ENCODE assay signal across 14 cellular contexts in the genomic region with DNA sequence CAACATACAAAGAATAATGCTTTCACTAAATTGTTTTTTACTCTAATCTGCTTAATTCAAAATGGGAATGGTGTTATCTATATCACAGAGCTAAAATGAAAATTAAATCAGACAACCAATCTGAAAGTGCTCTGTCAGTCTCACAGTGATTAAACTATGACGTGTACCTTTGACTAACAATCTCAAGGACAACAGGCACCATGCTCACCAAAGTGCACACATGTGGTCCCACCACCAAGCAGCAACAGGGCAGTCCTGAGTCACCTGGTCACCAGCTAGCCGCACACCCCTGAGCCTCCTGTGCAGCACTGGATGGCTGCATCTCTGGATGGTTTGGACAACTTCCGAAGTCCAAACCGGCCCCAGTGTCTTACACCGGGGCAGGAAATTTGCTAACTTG. TPM values are rescaled to one million over a fixed set of nuclear protein-coding genes. Genes with fewer than 3 reads are reported as not detected.
A peak's percentile ranks its signal among the peaks of the same experiment; 100 is the strongest.
DNase-seq lines count a peak whose midpoint lies in the region; ATAC-seq, FAIRE-seq and TF ChIP-seq lines count a peak whose summit lies in the region.
"Had no signal": no experiment of that assay in that cellular context is flagged by ENCODE, and none has a peak within 500 bp of the region (broad histone marks: within the 10 kb centered on the region; RNA-seq: fewer than 3 reads in every experiment).

No MANE protein-coding gene starts in this region.

- no peak overlapping the region for H3K4me2 ChIP-seq in HepG2 (ENCODE audit: low read depth, low read length)

- peak; percentile 85 for FAIRE-seq in HepG2 (lab: Jason Lieb, UNC)

- H3K4me3 ChIP-seq in heart right ventricle: no peak overlapping the region
- no peak overlapping the region for H3K4me3 ChIP-seq in right atrium auricular region
- H3K4me3 ChIP-seq in HepG2 (replicated peaks in 1 of 3; ENCODE audit: insufficient read depth in 1 of 3, low read depth in 2 of 3, low read length in 3 of 3): no peak overlapping the region
- no peak overlapping the region for H3K4me3 ChIP-seq in upper lobe of right lung
- no peak overlapping the region for H3K4me3 ChIP-seq in gastrocnemius medialis
- H3K4me3 ChIP-seq: upper lobe of left lung had no signal

- no peak for TF ChIP-seq CTCF in heart right ventricle (IDR thresholded peaks at IDR 0.05)
- no peak for TF ChIP-seq CTCF in right atrium auricular region (IDR thresholded peaks at IDR 0.05)
- no peak for TF ChIP-seq CTCF in HepG2 (CRISPR knock-in tag; IDR thresholded peaks at IDR 0.05)
- no peak for TF ChIP-seq CTCF in upper lobe of right lung (IDR thresholded peaks at IDR 0.05)
- no peak for TF ChIP-seq CTCF in gastrocnemius medialis (IDR thresholded peaks at IDR 0.05 in 4 of 5, conservative IDR thresholded peaks at IDR 0.05 in 1 of 5)

- H3K36me3 ChIP-seq in heart right ventricle (peaks cover 0 to 84% (median 0%) of the 10 kb centered on the region in 9 donors), right atrium auricular region (peaks cover 21% of the 10 kb centered on the region), HepG2 (replicated peaks in 1 of 2; ENCODE audit: control insufficient read depth in 1 of 2, insufficient read depth in 2 of 2, low read length in 2 of 2) (peaks cover 12 to 27% of the 10 kb centered on the region in 2 experiments), upper lobe of right lung (peaks cover 49% of the 10 kb centered on the region), gastrocnemius medialis (peaks cover 0 to 6% of the 10 kb centered on the region in 2 donors)

- peaks cover 5% of the 10 kb centered on the region for H3K4me1 Mint-ChIP-seq in activated naive CD8-positive, alpha-beta T cell treated with anti-CD3 and anti-CD28 coated beads, Interleukin-2, amount 10 ng/mL, durations not matched to agents 7 days and 5 days

- H3K79me2 ChIP-seq in HepG2 (ENCODE audit: insufficient read depth, low read length): peaks cover 48% of the 10 kb centered on the region

- H3K27ac Mint-ChIP-seq in activated naive CD8-positive, alpha-beta T cell treated with anti-CD3 and anti-CD28 coated beads, Interleukin-2, amount 10 ng/mL, durations not matched to agents 7 days and 5 days: no peak overlapping the region

- POLR2A ChIA-PET in activated naive CD8-positive, alpha-beta T cell treated with anti-CD3 and anti-CD28 coated beads, Interleukin-2, amount 10 ng/mL, durations not matched to agents 7 days and 5 days (lab: Charles Lee): no interaction called here
- POLR2A ChIA-PET in HepG2 (lab: Yijun Ruan, JAX): interaction anchor here (0.6 kb wide), 1 partner anchor 15 kb away, joined by 3 read pairs; no protein-coding TSS in a partner anchor

- no peak overlapping the region for H2AFZ ChIP-seq in HepG2 (ENCODE audit: low read length)

- 67 to 73% methylated on average over 5 of the region's 5 CpGs for WGBS in heart right ventricle, 2 donors
- 22% methylated on average over 5 of the region's 5 CpGs for WGBS in HepG2 (ENCODE audit: low lambda C conversion rate)

- no peak for DNase-seq in heart right ventricle
- no peak for DNase-seq in right atrium auricular region (ENCODE audit: low spot score)
- peak; percentile 10 for DNase-seq in activated naive CD8-positive, alpha-beta T cell treated with anti-CD3 and anti-CD28 coated beads, Interleukin-2, amount 10 ng/mL, durations not matched to agents 7 days and 5 days
- DNase-seq in HepG2 (ENCODE audit: low spot score): peak; percentile 79
- DNase-seq in upper lobe of right lung: no peak
- DNase-seq in gastrocnemius medialis: no peak
- DNase-seq in NCI-H446 (lab: John Stamatoyannopoulos, UW): no peak
- no peak for DNase-seq in HuH-7 (ENCODE audit: low spot score)
- DNase-seq: effector CD4-positive, alpha-beta T cell; NCI-H1105; stimulated activated CD4-positive, alpha-beta T cell treated with anti-CD3 and anti-CD28 coated beads, Interleukin-4, amount 100 ng/mL, for 24 hours; upper lobe of left lung had no signal

- TF ChIP-seq EP300 in HepG2 (IDR thresholded peaks at IDR 0.05; ENCODE audit: low read depth in 2 of 2, low read length in 2 of 2) (no peak), HepG2 (CRISPR knock-in tag; IDR thresholded peaks at IDR 0.05; ENCODE audit: borderline replicate concordance) (no peak)

- no TSS peak for BruUV-seq in HepG2 (replicated peaks; lab: Mats Ljungman, UMichigan)

- no peaks in the 10 kb centered on the region for H3K9me3 Mint-ChIP-seq in activated naive CD8-positive, alpha-beta T cell treated with anti-CD3 and anti-CD28 coated beads, Interleukin-2, amount 10 ng/mL, durations not matched to agents 7 days and 5 days
- H3K9me3 Mint-ChIP-seq: T-helper 2 cell treated with Interferon-gamma antibody and Interleukin-4, amounts not matched to agents 5 μg/mL and 100 μg/mL, for 36 hours had no signal

- H3K4me3 Mint-ChIP-seq in activated naive CD8-positive, alpha-beta T cell treated with anti-CD3 and anti-CD28 coated beads, Interleukin-2, amount 10 ng/mL, durations not matched to agents 7 days and 5 days: no peak overlapping the region
- H3K4me3 Mint-ChIP-seq: T-helper 2 cell treated with Interferon-gamma antibody and Interleukin-4, amounts not matched to agents 5 μg/mL and 100 μg/mL, for 36 hours had no signal

- H4K20me1 ChIP-seq in HepG2 (ENCODE audit: insufficient read depth, low read length): peaks cover 35% of the 10 kb centered on the region

- H3K27ac ChIP-seq in heart right ventricle: peak overlapping the region in 1 of 10 donors; percentile 35
- no peak overlapping the region for H3K27ac ChIP-seq in right atrium auricular region
- peak overlapping the region; percentile 45 for H3K27ac ChIP-seq in HepG2 (ENCODE audit: extremely low read length, insufficient read depth, low read length)
- no peak overlapping the region for H3K27ac ChIP-seq in upper lobe of right lung
- no peak overlapping the region for H3K27ac ChIP-seq in gastrocnemius medialis
- H3K27ac ChIP-seq: HL-60, upper lobe of left lung had no signal

- H3K9ac ChIP-seq in HepG2 (ENCODE audit: insufficient read depth, low read depth, low read length): no peak overlapping the region

- H3K9me3 ChIP-seq in heart right ventricle: no peaks in the 10 kb centered on the region
- no peaks in the 10 kb centered on the region for H3K9me3 ChIP-seq in right atrium auricular region
- no peaks in the 10 kb centered on the region for H3K9me3 ChIP-seq in HepG2 (ENCODE audit: low read length)
- no peaks in the 10 kb centered on the region for H3K9me3 ChIP-seq in upper lobe of right lung
- no peaks in the 10 kb centered on the region for H3K9me3 ChIP-seq in gastrocnemius medialis
- H3K9me3 ChIP-seq: upper lobe of left lung had no signal

- no peaks in the 10 kb centered on the region for H3K27me3 Mint-ChIP-seq in activated naive CD8-positive, alpha-beta T cell treated with anti-CD3 and anti-CD28 coated beads, Interleukin-2, amount 10 ng/mL, durations not matched to agents 7 days and 5 days

- peaks cover 11% of the 10 kb centered on the region for H3K36me3 Mint-ChIP-seq in activated naive CD8-positive, alpha-beta T cell treated with anti-CD3 and anti-CD28 coated beads, Interleukin-2, amount 10 ng/mL, durations not matched to agents 7 days and 5 days

- intact Hi-C loops in heart right ventricle (cut with DNase I) (loop anchor here in 2 of 10 donors (10.0 kb wide), 1 partner anchor 52 kb away; no protein-coding TSS in a partner anchor), HepG2 (cut with micrococcal nuclease; ENCODE audit: unreplicated experiment) (no loop called here), upper lobe of right lung (cut with DNase I) (no loop called here), gastrocnemius medialis (cut with DNase I; ENCODE audit: low total_unique reads) (no loop called here)

- CTCF ChIA-PET in HepG2 (lab: Yijun Ruan, JAX; ENCODE audit: low intra/inter-chr PET ratio, low total read pairs): no interaction called here

- H3K4me1 ChIP-seq in heart right ventricle: peaks cover 11 to 45% (median 28%) of the 10 kb centered on the region in 9 donors
- H3K4me1 ChIP-seq in right atrium auricular region: peaks cover 0 to 34% of the 10 kb centered on the region in 2 donors
- H3K4me1 ChIP-seq in HepG2 (ENCODE audit: insufficient read depth, low read length): peaks cover 44% of the 10 kb centered on the region
- H3K4me1 ChIP-seq in upper lobe of right lung: peaks cover 9% of the 10 kb centered on the region
- H3K4me1 ChIP-seq in gastrocnemius medialis: peaks cover 9 to 12% of the 10 kb centered on the region in 2 donors

- TF ChIP-seq RAD21 in HepG2 (CRISPR knock-in tag; IDR thresholded peaks at IDR 0.05): no peak

- peak in 5 of 8 donors; percentile 23 to 53 (median 45) for ATAC-seq in heart right ventricle
- ATAC-seq in activated naive CD8-positive, alpha-beta T cell treated with anti-CD3 and anti-CD28 coated beads, Interleukin-2, amount 10 ng/mL, durations not matched to agents 7 days and 5 days (ENCODE audit: low read depth): no peak
- ATAC-seq in HepG2: peak; percentile 91
- ATAC-seq in upper lobe of right lung: peak; percentile 28
- ATAC-seq in gastrocnemius medialis: no peak

- no peak for TF ChIP-seq POLR2A in HepG2 (IDR thresholded peaks at IDR 0.05; ENCODE audit: insufficient read depth in 1 of 2, low read depth in 2 of 2, low read length in 2 of 2)
- no peak for TF ChIP-seq POLR2A in gastrocnemius medialis (IDR thresholded peaks at IDR 0.05)

- no peaks in the 10 kb centered on the region for H3K27me3 ChIP-seq in heart right ventricle
- no peaks in the 10 kb centered on the region for H3K27me3 ChIP-seq in right atrium auricular region
- no peaks in the 10 kb centered on the region for H3K27me3 ChIP-seq in HepG2 (ENCODE audit: control insufficient read depth in 1 of 2, insufficient read depth in 2 of 2, low read length in 2 of 2)
- no peaks in the 10 kb centered on the region for H3K27me3 ChIP-seq in upper lobe of right lung
- no peaks in the 10 kb centered on the region for H3K27me3 ChIP-seq in gastrocnemius medialis
- H3K27me3 ChIP-seq: upper lobe of left lung had no signal

- in situ Hi-C loops in HepG2 (cut with HindIII; ENCODE audit: extremely low pct_ligation_motif_present, low pct_unique_long_range_greater_than_20kb): no loop called here
- in situ Hi-C loops in gastrocnemius medialis (cut with MboI; ENCODE audit: low sequenced_read_pairs in 4 of 4): no loop called here

RNA-seq across cellular contexts. Expression of gene NADK, which starts 54.5 kb away (rescaled TPM):
- total RNA-seq in heart right ventricle: 10 to 100 TPM; 15.2 to 40.2 (median 21.9) TPM
- polyA plus RNA-seq in heart right ventricle: 10 to 100 TPM; 26.2 to 37.5 TPM
- 10 to 100 TPM; 26.5 to 51.5 TPM for total RNA-seq in right atrium auricular region
- 10 to 100 TPM; 69.7 to 74.3 TPM for total RNA-seq in activated naive CD8-positive, alpha-beta T cell treated with anti-CD3 and anti-CD28 coated beads, Interleukin-2, amount 10 ng/mL, durations not matched to agents 7 days and 5 days
- total RNA-seq in HepG2 (2016; rRNA removed; fragmentation: Illumina TruSeq; extraction: Trizol): 47.6 and 60.1 TPM in 2 replicates
- total RNA-seq in HepG2 (2016; cell fraction: cytosol; rRNA removed; fragmentation: Illumina TruSeq; extraction: Trizol; ENCODE audit: low read depth): 29.8 and 30.8 TPM in 2 replicates
- 38.7 and 62.4 TPM in 2 replicates for total RNA-seq in HepG2 (2016; cell fraction: insoluble cytoplasmic fraction; rRNA removed; fragmentation: Illumina TruSeq; extraction: Trizol)
- total RNA-seq in HepG2 (2016; cell fraction: membrane; rRNA removed; fragmentation: Illumina TruSeq; extraction: Trizol): 61.8 and 69.8 TPM in 2 replicates
- total RNA-seq in HepG2 (2016; cell fraction: nucleus; rRNA removed; fragmentation: Illumina TruSeq; extraction: Trizol): 56.0 and 58.2 TPM in 2 replicates
- 56.6 and 74.9 TPM in 2 replicates for polyA plus RNA-seq in HepG2 (2011; rRNA removed)
- 44.7 and 49.3 TPM in 2 replicates for polyA plus RNA-seq in HepG2 (2011; cell fraction: cytosol; rRNA removed)
- polyA plus RNA-seq in HepG2 (2011; cell fraction: nucleus; rRNA removed): 195 and 220 TPM in 2 replicates
- 34.7 and 51.8 TPM in 2 replicates for polyA plus RNA-seq in HepG2 (2012)
- polyA plus RNA-seq in HepG2 (2016; cell fraction: cytosol; fragmentation: Illumina TruSeq; extraction: Trizol; ENCODE audit: low read depth): 30.4 and 32.6 TPM in 2 replicates
- polyA plus RNA-seq in HepG2 (2016; cell fraction: insoluble cytoplasmic fraction; fragmentation: Illumina TruSeq; extraction: Trizol; ENCODE audit: low read depth): 44.6 and 56.1 TPM in 2 replicates
- 62.4 and 63.0 TPM in 2 replicates for polyA plus RNA-seq in HepG2 (2016; cell fraction: membrane; fragmentation: Illumina TruSeq; extraction: Trizol; ENCODE audit: low read depth)
- polyA plus RNA-seq in HepG2 (2016; cell fraction: nucleus; fragmentation: Illumina TruSeq; extraction: Trizol; ENCODE audit: insufficient read depth, low read depth): 149 and 161 TPM in 2 replicates
- 59.5 and 61.8 TPM in 2 replicates for polyA minus RNA-seq in HepG2 (2011; rRNA and poly(A)+ RNA removed; ENCODE audit: low replicate concordance)
- polyA minus RNA-seq in HepG2 (2011; cell fraction: cytosol; rRNA and poly(A)+ RNA removed): 27.9 and 28.0 TPM in 2 replicates
- polyA minus RNA-seq in HepG2 (2011; cell fraction: nucleus; rRNA and poly(A)+ RNA removed): 37.6 and 42.4 TPM in 2 replicates
- total RNA-seq in upper lobe of right lung: 99.2 TPM
- 10 to 100 TPM; 20.1 to 33.1 (median 32.5) TPM for total RNA-seq in gastrocnemius medialis

RNA-seq across cellular contexts. Expression of gene GNB1, which starts 58.1 kb away (rescaled TPM):
- total RNA-seq in heart right ventricle: 100 to 1,000 TPM; 139 to 228 (median 174) TPM
- polyA plus RNA-seq in heart right ventricle: 100 to 1,000 TPM in 1 of 2 donors, 10 to 100 TPM in 1; 64.9 to 109 TPM
- 10 to 100 TPM; 69.9 to 91.6 TPM for total RNA-seq in right atrium auricular region
- 100 to 1,000 TPM; 353 to 372 TPM for total RNA-seq in activated naive CD8-positive, alpha-beta T cell treated with anti-CD3 and anti-CD28 coated beads, Interleukin-2, amount 10 ng/mL, durations not matched to agents 7 days and 5 days
- total RNA-seq in HepG2 (2016; rRNA removed; fragmentation: Illumina TruSeq; extraction: Trizol): 66.2 and 76.7 TPM in 2 replicates
- total RNA-seq in HepG2 (2016; cell fraction: cytosol; rRNA removed; fragmentation: Illumina TruSeq; extraction: Trizol; ENCODE audit: low read depth): 98.5 and 108 TPM in 2 replicates
- 68.2 and 68.8 TPM in 2 replicates for total RNA-seq in HepG2 (2016; cell fraction: insoluble cytoplasmic fraction; rRNA removed; fragmentation: Illumina TruSeq; extraction: Trizol)
- total RNA-seq in HepG2 (2016; cell fraction: membrane; rRNA removed; fragmentation: Illumina TruSeq; extraction: Trizol): 163 and 168 TPM in 2 replicates
- total RNA-seq in HepG2 (2016; cell fraction: nucleus; rRNA removed; fragmentation: Illumina TruSeq; extraction: Trizol): 45.2 and 49.3 TPM in 2 replicates
- polyA plus RNA-seq in HepG2 (2011; rRNA removed): 327 and 345 TPM in 2 replicates
- 278 and 286 TPM in 2 replicates for polyA plus RNA-seq in HepG2 (2011; cell fraction: cytosol; rRNA removed)
- 169 and 179 TPM in 2 replicates for polyA plus RNA-seq in HepG2 (2011; cell fraction: nucleus; rRNA removed)
- 196 and 197 TPM in 2 replicates for polyA plus RNA-seq in HepG2 (2012)
- polyA plus RNA-seq in HepG2 (2016; cell fraction: cytosol; fragmentation: Illumina TruSeq; extraction: Trizol; ENCODE audit: low read depth): 302 and 370 TPM in 2 replicates
- 201 and 257 TPM in 2 replicates for polyA plus RNA-seq in HepG2 (2016; cell fraction: insoluble cytoplasmic fraction; fragmentation: Illumina TruSeq; extraction: Trizol; ENCODE audit: low read depth)
- 387 and 445 TPM in 2 replicates for polyA plus RNA-seq in HepG2 (2016; cell fraction: membrane; fragmentation: Illumina TruSeq; extraction: Trizol; ENCODE audit: low read depth)
- polyA plus RNA-seq in HepG2 (2016; cell fraction: nucleus; fragmentation: Illumina TruSeq; extraction: Trizol; ENCODE audit: insufficient read depth, low read depth): 156 and 160 TPM in 2 replicates
- polyA minus RNA-seq in HepG2 (2011; rRNA and poly(A)+ RNA removed; ENCODE audit: low replicate concordance): 349 and 450 TPM in 2 replicates
- 168 and 187 TPM in 2 replicates for polyA minus RNA-seq in HepG2 (2011; cell fraction: cytosol; rRNA and poly(A)+ RNA removed)
- polyA minus RNA-seq in HepG2 (2011; cell fraction: nucleus; rRNA and poly(A)+ RNA removed): 63.1 and 70.6 TPM in 2 replicates
- total RNA-seq in upper lobe of right lung: 328 TPM
- total RNA-seq in gastrocnemius medialis: 10 to 100 TPM; 29.9 to 44.1 (median 37.2) TPM

Comparison
In these comparisons a context has a peak if more than half of its experiments do, and no peak if none do; other contexts are left out.
1. ATAC-seq: peak in heart right ventricle (5 of 8), HepG2 (single experiment) and upper lobe of right lung (single experiment); none in activated naive CD8-positive, alpha-beta T cell treated with anti-CD3 and anti-CD28 coated beads, Interleukin-2, amount 10 ng/mL, durations not matched to agents 7 days and 5 days (single experiment) and gastrocnemius medialis (0 of 2).
2. DNase-seq: peak in activated naive CD8-positive, alpha-beta T cell treated with anti-CD3 and anti-CD28 coated beads, Interleukin-2, amount 10 ng/mL, durations not matched to agents 7 days and 5 days (single experiment) and HepG2 (single experiment); none in heart right ventricle (0 of 2), right atrium auricular region (single experiment), upper lobe of right lung (single experiment), gastrocnemius medialis (0 of 2), NCI-H446 (0 of 2) and HuH-7 (single experiment).